In the genomic region with DNA sequence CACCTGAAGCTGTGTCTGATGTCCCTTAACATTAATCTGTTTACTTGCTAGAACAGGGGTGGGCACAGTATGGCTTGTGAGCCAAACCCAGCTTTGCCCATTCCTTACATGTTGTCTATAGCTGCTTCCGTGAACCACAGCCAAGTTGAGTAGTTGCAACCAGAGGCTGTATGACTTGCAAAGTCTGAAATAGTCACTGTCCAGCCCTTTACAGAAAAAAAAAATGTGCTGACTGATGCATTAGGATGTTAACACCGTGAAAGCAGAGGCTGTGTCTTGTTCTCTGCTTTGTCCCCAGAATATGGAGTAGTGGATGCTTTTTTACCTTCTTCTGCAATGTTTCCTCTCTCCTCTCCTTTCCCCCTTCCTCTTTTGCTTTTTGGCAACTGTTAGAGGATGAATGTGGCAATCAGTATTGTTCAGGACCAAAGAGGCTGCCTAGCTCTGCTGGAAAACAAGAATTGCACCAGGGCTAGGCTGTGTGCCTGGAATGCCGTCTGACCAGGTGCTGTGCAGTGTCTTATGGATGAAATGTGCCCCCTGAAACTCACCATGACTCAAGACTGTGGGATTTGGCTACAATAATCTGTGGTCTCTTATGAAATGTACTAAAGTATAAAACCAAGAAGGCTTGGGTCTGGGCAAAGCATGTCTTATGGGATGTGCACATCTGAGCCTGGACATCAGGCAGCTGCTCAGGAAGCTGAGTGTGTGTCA, we compare ENCODE assay signal across 11 cellular contexts.
A peak's percentile ranks its signal among the peaks of the same experiment; 100 is the strongest.
DNase-seq lines count a peak whose midpoint lies in the region; TF ChIP-seq lines count a peak whose summit lies in the region.
"Had no signal": no experiment of that assay in that cellular context is flagged by ENCODE, and none has a peak within 500 bp of the region (broad histone marks: within the 10 kb centered on the region; RNA-seq: fewer than 3 reads in every experiment).

No MANE protein-coding gene starts in this region.

- H2AFZ ChIP-seq in mammary epithelial cell (ENCODE audit: low read depth, low read length) (peak overlapping the region; percentile 47), mesenchymal stem cell (ENCODE audit: low read depth, low read length) (no peak overlapping the region)

- 0% methylated on average over 2 of the region's 3 CpGs for WGBS in mammary epithelial cell (ENCODE audit: low coverage, missing lambda C conversion rate)
- WGBS in mesenchymal stem cell: 75% methylated on average over 3 of the region's 3 CpGs

- H3K79me1 ChIP-seq in mesenchymal stem cell (replicated peaks; ENCODE audit: low read length, poor library complexity, severe bottlenecking): no peaks in the 10 kb centered on the region

- H3K79me2 ChIP-seq in mammary epithelial cell (ENCODE audit: insufficient read depth, low read length): no peaks in the 10 kb centered on the region

- DNase-seq in AG08395 (ENCODE audit: low spot score) (peak; percentile 81), Kasumi-1 (lab: John Stamatoyannopoulos, UW) (peak; percentile 16 to 45), mammary epithelial cell (peak; percentile 97), mesenchymal stem cell (peak; percentile 69), NCI-H1092 (lab: John Stamatoyannopoulos, UW) (no peak), GM10266 (ENCODE audit: extremely low spot score) (no peak), HAP-1 (ENCODE audit: low spot score in 2 of 2) (no peak)
- no peak for DNase-seq in activated CD8-positive, alpha-beta memory T cell treated with anti-CD3 and anti-CD28 coated beads for 24 hours
- DNase-seq: activated CD4-positive, alpha-beta T cell treated with anti-CD3 and anti-CD28 coated beads for 4 hours; dermis blood vessel endothelial cell; SJCRH30 had no signal

- H3K27ac ChIP-seq in mammary epithelial cell (ENCODE audit: insufficient read depth, low read depth, low read length) (peak overlapping the region; percentile 83), mesenchymal stem cell (ENCODE audit: low read length, poor library complexity, severe bottlenecking) (no peak overlapping the region)
- H3K27ac ChIP-seq: SJCRH30 had no signal

- peaks cover 61% of the 10 kb centered on the region for H3K4me1 ChIP-seq in mammary epithelial cell (ENCODE audit: insufficient read depth, low read length)
- peaks cover 5% of the 10 kb centered on the region for H3K4me1 ChIP-seq in mesenchymal stem cell (ENCODE audit: control insufficient read depth, insufficient read depth, low read depth, low read length)
- H3K4me1 ChIP-seq in HAP-1: no peaks in the 10 kb centered on the region

- no peak overlapping the region for H4K8ac ChIP-seq in mesenchymal stem cell (ENCODE audit: low read length)

- TSS peak; percentile 59 for BruUV-seq in mammary epithelial cell (replicated peaks; lab: Mats Ljungman, UMichigan)

- H3K27me3 ChIP-seq in mammary epithelial cell (ENCODE audit: insufficient read depth, low read length): no peaks in the 10 kb centered on the region
- H3K27me3 ChIP-seq in mesenchymal stem cell (ENCODE audit: control insufficient read depth in 1 of 2, insufficient read depth in 1 of 2, low read length in 2 of 2): no peaks in the 10 kb centered on the region
- H3K27me3 ChIP-seq in HAP-1 (ENCODE audit: low read depth): peaks cover 5% of the 10 kb centered on the region

- H2AK5ac ChIP-seq in mesenchymal stem cell (ENCODE audit: low read length, severe bottlenecking): no peak overlapping the region

- H3K9ac ChIP-seq in mammary epithelial cell (ENCODE audit: insufficient read depth, low read length) (peak overlapping the region; percentile 39), mesenchymal stem cell (ENCODE audit: low read length) (peak overlapping the region; percentile 33)

- H3K36me3 ChIP-seq in mammary epithelial cell (ENCODE audit: insufficient read depth, low read length) (no peaks in the 10 kb centered on the region), mesenchymal stem cell (ENCODE audit: control insufficient read depth in 1 of 2, insufficient read depth in 2 of 2, low read depth in 1 of 2, low read length in 2 of 2) (no peaks in the 10 kb centered on the region), HAP-1 (replicated peaks) (no peaks in the 10 kb centered on the region)
- H3K36me3 ChIP-seq: SJCRH30 had no signal

- no peak overlapping the region for H2BK5ac ChIP-seq in mesenchymal stem cell (ENCODE audit: low read depth, low read length, poor library complexity, severe bottlenecking)

- no peak overlapping the region for H3K4ac ChIP-seq in mesenchymal stem cell (ENCODE audit: low read depth in 1 of 2, low read length in 2 of 2)

- no peak overlapping the region for H3K14ac ChIP-seq in mesenchymal stem cell (ENCODE audit: low read length in 2 of 2)

- H3K4me3 ChIP-seq in mammary epithelial cell (replicated peaks in 1 of 3; ENCODE audit: insufficient read depth in 1 of 3, low read depth in 2 of 3, low read length in 3 of 3): peak overlapping the region in 1 of 3 experiments; percentile 9
- H3K4me3 ChIP-seq in mesenchymal stem cell (ENCODE audit: insufficient read depth in 1 of 2, low read depth in 1 of 2, low read length in 2 of 2): no peak overlapping the region
- H3K4me3 ChIP-seq in HAP-1: no peak overlapping the region
- H3K4me3 ChIP-seq: SJCRH30 had no signal

- H4K91ac ChIP-seq in mesenchymal stem cell (ENCODE audit: low read length): peak overlapping the region; percentile 20

- H2BK15ac ChIP-seq in mesenchymal stem cell (ENCODE audit: low read depth, poor library complexity, severe bottlenecking): no peak overlapping the region

- in situ Hi-C loops in mammary epithelial cell (cut with MboI; ENCODE audit: low sequenced_read_pairs in 2 of 2) (no loop called here), HAP-1 (cut with MboI; ENCODE audit: low sequenced_read_pairs) (no loop called here)

- no peak overlapping the region for H3K23ac ChIP-seq in mesenchymal stem cell (ENCODE audit: low read length in 2 of 2)

- dilution Hi-C loops in mammary epithelial cell (cut with HindIII; ENCODE audit: low sequenced_read_pairs): no loop called here

- TF ChIP-seq CTCF in mammary epithelial cell (conservative IDR thresholded peaks at IDR 0.05 in 1 of 2, IDR thresholded peaks at IDR 0.05 in 1 of 2; ENCODE audit: extremely low read depth in 1 of 2, insufficient read depth in 1 of 2, low read depth in 1 of 2, low read length in 2 of 2) (no peak), GM10266 (IDR thresholded peaks at IDR 0.05; ENCODE audit: control insufficient read depth, insufficient read depth, low read depth, missing control alignments) (no peak)

- intact Hi-C loops in mammary epithelial cell (cut with micrococcal nuclease): loop anchor here (1.0 kb wide), 1 partner anchor 79 kb away; the partner anchor contains the start of gene GCLM

- H3K9me3 ChIP-seq in mammary epithelial cell (replicated peaks; ENCODE audit: insufficient read depth, low read length) (no peaks in the 10 kb centered on the region), mesenchymal stem cell (ENCODE audit: control insufficient read depth, low read length) (no peaks in the 10 kb centered on the region), HAP-1 (no peaks in the 10 kb centered on the region)
- H3K9me3 ChIP-seq: SJCRH30 had no signal

- H3K18ac ChIP-seq in mesenchymal stem cell (ENCODE audit: low read depth in 1 of 2, low read length in 2 of 2): no peak overlapping the region

- CTCF ChIA-PET in mammary epithelial cell (lab: Charles Lee; ENCODE audit: low non-redundant PET): interaction anchor here (0.6 to 0.7 kb wide), 3 partner anchors 64 to 347 kb away, joined by 3 to 6 read pairs (median 4); no protein-coding TSS in a partner anchor

- H2BK12ac ChIP-seq in mesenchymal stem cell (ENCODE audit: low read length in 2 of 2): no peak overlapping the region

- H3K4me2 ChIP-seq in mammary epithelial cell (ENCODE audit: insufficient read depth, low read depth, low read length) (peak overlapping the region; percentile 74), mesenchymal stem cell (ENCODE audit: low read length, poor library complexity, severe bottlenecking) (no peak overlapping the region)

- no peak overlapping the region for H2BK120ac ChIP-seq in mesenchymal stem cell (ENCODE audit: low read depth, low read length)

- no peaks in the 10 kb centered on the region for H4K20me1 ChIP-seq in mammary epithelial cell (ENCODE audit: insufficient read depth, low read length)

Comparison
In these comparisons a context has a peak if more than half of its experiments do, and no peak if none do; other contexts are left out.
1. DNase-seq: peak in AG08395 (single experiment), Kasumi-1 (2 of 2), mammary epithelial cell (single experiment) and mesenchymal stem cell (single experiment); none in activated CD8-positive, alpha-beta memory T cell treated with anti-CD3 and anti-CD28 coated beads for 24 hours (single experiment), NCI-H1092 (single experiment), GM10266 (single experiment) and HAP-1 (0 of 2).